Comparison of ENCODE assay signal across 8 cellular contexts in genomic region chr16:88857728-88858339, GRCh38. TPM values are rescaled to one million over a fixed set of nuclear protein-coding genes. Genes with fewer than 3 reads are reported as not detected.
A peak's percentile ranks its signal among the peaks of the same experiment; 100 is the strongest.
DNase-seq lines count a peak whose midpoint lies in the region; ATAC-seq and TF ChIP-seq lines count a peak whose summit lies in the region.

No MANE protein-coding gene starts in this region.

- 10% methylated on average over 12 of the region's 12 CpGs for whole genome bisulfite sequencing in mammary epithelial cell (ENCODE audit: low coverage, missing lambda C conversion rate)

- intact Hi-C loops in mammary epithelial cell (cut with micrococcal nuclease), result loop anchor here (1.0 to 2.0 kb wide), 3 partner anchors 42 to 121 kb away; no protein-coding TSS in a partner anchor

- CTCF ChIA-PET in mammary epithelial cell (lab: Charles Lee; ENCODE audit: low non-redundant PET), result interaction anchor here (0.6 to 0.9 kb wide), 3 partner anchors 120 to 400 kb away, joined by 3 to 5 read pairs (median 4); no protein-coding TSS in a partner anchor

- peak overlapping the region; percentile 68; the same call in 1 of the 2 replicates for H3K9ac ChIP-seq in MM.1S (ENCODE audit: low read length)
- H3K9ac ChIP-seq in mammary epithelial cell (ENCODE audit: insufficient read depth, low read length), result peak overlapping the region; percentile 77

- H3K27me3 ChIP-seq in MM.1S (replicated peaks; ENCODE audit: insufficient read depth, low read length) (no peaks in the 10 kb centered on the region), mammary epithelial cell (ENCODE audit: insufficient read depth, low read length) (no peaks in the 10 kb centered on the region)

- H3K4me1 ChIP-seq in MM.1S (ENCODE audit: low read length), result no peaks in the 10 kb centered on the region
- H3K4me1 ChIP-seq in mammary epithelial cell (ENCODE audit: insufficient read depth, low read length), result peaks cover 16% of the 10 kb centered on the region

- no peaks in the 10 kb centered on the region for H3F3A ChIP-seq in MM.1S (ENCODE audit: insufficient read depth, low read length)

- BruUV-seq in mammary epithelial cell (replicated peaks; lab: Mats Ljungman, UMichigan), result no TSS peak

- H3K9me3 ChIP-seq in MM.1S (replicated peaks; ENCODE audit: insufficient read depth, low read length), result no peaks in the 10 kb centered on the region
- H3K9me3 ChIP-seq in mammary epithelial cell (replicated peaks; ENCODE audit: insufficient read depth, low read length), result no peaks in the 10 kb centered on the region

- no peak overlapping the region for H3K27ac ChIP-seq in MM.1S (ENCODE audit: low read length)
- peak overlapping the region; percentile 54; the same call in 1 of the 2 replicates for H3K27ac ChIP-seq in VCaP
- peak overlapping the region; percentile 63 for H3K27ac ChIP-seq in mammary epithelial cell (ENCODE audit: insufficient read depth, low read depth, low read length)

- TF ChIP-seq CTCF in MM.1S (IDR thresholded peaks at IDR 0.05; ENCODE audit: low read length) (peak; percentile 58), VCaP (conservative IDR thresholded peaks at IDR 0.05) (peak; percentile 61), mammary epithelial cell (conservative IDR thresholded peaks at IDR 0.05 in 1 of 2, IDR thresholded peaks at IDR 0.05 in 1 of 2; ENCODE audit: extremely low read depth in 1 of 2, insufficient read depth in 1 of 2, low read depth in 1 of 2, low read length in 2 of 2) (peak; percentile 72 to 87)

- ATAC-seq in GM19372 (IDR thresholded peaks at IDR 0.05; ENCODE audit: low read depth, unreplicated experiment) (peak; percentile 21), HG03342 (IDR thresholded peaks at IDR 0.05; ENCODE audit: unreplicated experiment) (no peak)

- H3K9me2 ChIP-seq in MM.1S (replicated peaks; ENCODE audit: insufficient read depth, low read length), result no peaks in the 10 kb centered on the region

- H4K20me1 ChIP-seq in MM.1S (ENCODE audit: insufficient read depth, low read length) (no peaks in the 10 kb centered on the region), mammary epithelial cell (ENCODE audit: insufficient read depth, low read length) (peaks cover under 1% of the 10 kb centered on the region)

- in situ Hi-C loops in mammary epithelial cell (cut with MboI; ENCODE audit: low sequenced_read_pairs in 2 of 2), result no loop called here

- dilution Hi-C loops in mammary epithelial cell (cut with HindIII; ENCODE audit: low sequenced_read_pairs), result loop anchor here (10.0 kb wide), 2 partner anchors 103 to 167 kb away; no protein-coding TSS in a partner anchor

- DNase-seq in CD1c-positive myeloid dendritic cell (ENCODE audit: extremely low spot score) (peak; percentile 86), MM.1S (peak; percentile 65), mammary epithelial cell (peak; percentile 52), islet precursor cell (peak; percentile 87)
- peak; percentile 45 to 70 for DNase-seq in stimulated activated CD4-positive, alpha-beta T cell treated with anti-CD3 and anti-CD28 coated beads, Interleukin-12 subunit alpha, Interleukin-12 subunit beta, amount 100 ng/mL, for 24 hours (ENCODE audit: low read depth in 2 of 2)

- H3K36me3 ChIP-seq in MM.1S (replicated peaks; ENCODE audit: insufficient read depth, low read length) (no peaks in the 10 kb centered on the region), mammary epithelial cell (ENCODE audit: insufficient read depth, low read length) (no peaks in the 10 kb centered on the region)

- H3K4me3 ChIP-seq in MM.1S (ENCODE audit: low read length), result peak overlapping the region; percentile 87
- H3K4me3 ChIP-seq in mammary epithelial cell (replicated peaks in 1 of 3; ENCODE audit: insufficient read depth in 1 of 3, low read depth in 2 of 3, low read length in 3 of 3), result peak overlapping the region; percentile 84 to 99 (median 85)

- H3K79me2 ChIP-seq in MM.1S (ENCODE audit: low read length) (peaks cover 16% of the 10 kb centered on the region), mammary epithelial cell (ENCODE audit: insufficient read depth, low read length) (peaks cover 28% of the 10 kb centered on the region)

- H2AFZ ChIP-seq in MM.1S (ENCODE audit: low read length) (peak overlapping the region; percentile 65), mammary epithelial cell (ENCODE audit: low read depth, low read length) (peak overlapping the region; percentile 99)

- H3K4me2 ChIP-seq in MM.1S (ENCODE audit: low read depth, low read length) (peak overlapping the region; percentile 81), mammary epithelial cell (ENCODE audit: insufficient read depth, low read depth, low read length) (peak overlapping the region; percentile 92)

RNA-seq across cellular contexts. Expression of gene TRAPPC2L, which starts 0.9 kb away (rescaled TPM):
- 10 to 100 TPM; 21.5 to 39.9 TPM for total RNA-seq in mammary epithelial cell
- 75.3 TPM for polyA plus RNA-seq in mammary epithelial cell
- polyA minus RNA-seq in mammary epithelial cell, result 22.8 TPM

RNA-seq across cellular contexts. Expression of gene GALNS, which starts 1.1 kb away (rescaled TPM):
- 10 to 100 TPM; 21.7 to 29.8 TPM for total RNA-seq in mammary epithelial cell
- polyA plus RNA-seq in mammary epithelial cell, result 7.8 TPM
- 14.3 TPM for polyA minus RNA-seq in mammary epithelial cell

RNA-seq across cellular contexts. Expression of gene PABPN1L, which starts 8.6 kb away (rescaled TPM):
- not detected for total RNA-seq in mammary epithelial cell
- polyA plus RNA-seq in mammary epithelial cell, result not detected
- not detected for polyA minus RNA-seq in mammary epithelial cell

RNA-seq across cellular contexts. Expression of gene APRT, which starts 46.1 kb away (rescaled TPM):
- total RNA-seq in mammary epithelial cell, result 100 to 1,000 TPM in 1 of 2 donors, 10 to 100 TPM in 1; 51.5 to 136 TPM
- polyA plus RNA-seq in mammary epithelial cell, result 145 TPM
- 63.6 TPM for polyA minus RNA-seq in mammary epithelial cell

RNA-seq across cellular contexts. Expression of gene CDT1, which starts 54.2 kb away (rescaled TPM):
- 10 to 100 TPM in 1 of 2 donors, 1 to 10 TPM in 1; 3.5 to 22.0 TPM for total RNA-seq in mammary epithelial cell
- polyA plus RNA-seq in mammary epithelial cell, result 13.6 TPM
- polyA minus RNA-seq in mammary epithelial cell, result 20.1 TPM
